ENCODE assay signal across 15 cellular contexts in genomic region chr12:68498736-68499135, GRCh38.
"Had no signal": no experiment of that assay in that cellular context is flagged by ENCODE, and none has a peak within 500 bp of the region (broad histone marks: within the 10 kb centered on the region; RNA-seq: fewer than 3 reads in every experiment).

No MANE protein-coding gene starts in this region.

- H3K4me1 ChIP-seq: transverse colon had no signal

- DNase-seq: activated gamma-delta T cell; cortex of kidney; effector CD8-positive, alpha-beta T cell; heart left ventricle; naive B cell; posterior cingulate gyrus; stimulated activated CD4-positive, alpha-beta T cell treated with anti-CD3 and anti-CD28 coated beads, Interleukin-2, amount 100 ng/mL, for 48 hours; stimulated activated naive CD4-positive, alpha-beta T cell; transverse colon had no signal

- H3K36me3 ChIP-seq: heart left ventricle, neutrophil, transverse colon, vagina had no signal

- H3K9me3 Mint-ChIP-seq: activated naive CD4-positive, alpha-beta T cell treated with anti-CD3 and anti-CD28 coated beads, Interleukin-2, amount 50 U/mL, for 72 hours; brain; central memory CD8-positive, alpha-beta T cell; naive B cell; T-helper 2 cell treated with Interferon-gamma antibody and Interleukin-4, amounts not matched to agents 5 μg/mL and 100 μg/mL, for 36 hours had no signal

- ATAC-seq: activated naive CD4-positive, alpha-beta T cell treated with anti-CD3 and anti-CD28 coated beads, Interleukin-2, amount 50 U/mL, for 72 hours; heart left ventricle had no signal

- H3K9me3 ChIP-seq: heart left ventricle, neutrophil, transverse colon, vagina had no signal

- H3K27ac ChIP-seq: heart left ventricle, neutrophil, vagina had no signal

- H3K36me3 Mint-ChIP-seq: brain, naive B cell had no signal

- H3K4me1 Mint-ChIP-seq: naive B cell had no signal

- H3K27ac Mint-ChIP-seq: T-helper 2 cell treated with Interferon-gamma antibody and Interleukin-4, amounts not matched to agents 5 μg/mL and 100 μg/mL, for 36 hours had no signal

- H3K4me3 Mint-ChIP-seq: brain; central memory CD8-positive, alpha-beta T cell; naive B cell; T-helper 2 cell treated with Interferon-gamma antibody and Interleukin-4, amounts not matched to agents 5 μg/mL and 100 μg/mL, for 36 hours had no signal

- H3K27me3 Mint-ChIP-seq: central memory CD8-positive, alpha-beta T cell had no signal

- H3K27me3 ChIP-seq: heart left ventricle, neutrophil, transverse colon, vagina had no signal

- H3K4me3 ChIP-seq: heart left ventricle, transverse colon, vagina had no signal
